In the genomic region with DNA sequence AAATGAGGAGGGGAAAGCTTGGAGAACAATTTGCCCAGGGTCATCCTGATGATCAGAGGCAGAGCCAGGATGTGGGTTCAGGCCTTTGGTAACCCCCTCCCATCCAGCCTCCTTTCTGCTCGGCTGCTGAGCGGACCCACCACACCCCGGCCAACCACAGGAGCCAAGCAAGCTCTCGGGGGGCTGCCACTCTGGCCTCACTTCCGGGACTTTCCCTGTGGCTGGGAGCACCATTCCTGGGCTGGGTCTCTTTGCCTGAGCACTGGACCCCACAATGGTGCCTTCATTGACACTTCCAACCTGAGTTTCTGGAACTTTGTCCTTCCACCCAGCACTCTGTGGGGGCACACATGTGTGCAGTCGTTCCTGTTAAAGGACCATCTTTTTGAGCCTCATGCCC, we compare ENCODE assay signal across 20 cellular contexts. TPM values are rescaled to one million over a fixed set of nuclear protein-coding genes. Genes with fewer than 3 reads are reported as not detected.
DNase-seq lines count a peak whose midpoint lies in the region; ATAC-seq and TF ChIP-seq lines count a peak whose summit lies in the region.
"Had no signal": no experiment of that assay in that cellular context is flagged by ENCODE, and none has a peak within 500 bp of the region (broad histone marks: within the 10 kb centered on the region; RNA-seq: fewer than 3 reads in every experiment).

No MANE protein-coding gene starts in this region.

- H3K27me3 ChIP-seq in HCT116 (ENCODE audit: insufficient read depth, low read length) (no peaks in the 10 kb centered on the region), MG63 (no peaks in the 10 kb centered on the region)
- no peaks in the 10 kb centered on the region for H3K27me3 ChIP-seq in CD4-positive, alpha-beta T cell (ENCODE audit: control insufficient read depth, insufficient read depth, low read length)

- H3K4me1 Mint-ChIP-seq in activated naive CD8-positive, alpha-beta T cell treated with anti-CD3 and anti-CD28 coated beads for 36 hours, result peaks cover 10% of the 10 kb centered on the region
- H3K4me1 Mint-ChIP-seq in activated naive CD8-positive, alpha-beta T cell treated with anti-CD3 and anti-CD28 coated beads, Interleukin-2, amount 50 U/mL, for 24 hours, result no peaks in the 10 kb centered on the region
- peaks cover 3% of the 10 kb centered on the region for H3K4me1 Mint-ChIP-seq in endothelial cell (ENCODE audit: unreplicated experiment)
- H3K4me1 Mint-ChIP-seq in stimulated activated naive B cell treated with anti-CD40 and anti-IgM and Interleukin-4, amounts not matched to agents 10 μg/mL and 1 μg/mL and 100 μg/mL, for 72 hours, result peaks cover 8 to 24% of the 10 kb centered on the region in 2 donors
- H3K4me1 Mint-ChIP-seq in CD4-positive, alpha-beta T cell (ENCODE audit: low read depth), result peaks cover 10% of the 10 kb centered on the region

- H3K79me2 ChIP-seq in HCT116 (ENCODE audit: insufficient read depth, low read length), result peaks cover 16% of the 10 kb centered on the region

- TF ChIP-seq CTCF in HCT116 (IDR thresholded peaks at IDR 0.05 in 2 of 3, conservative IDR thresholded peaks at IDR 0.05 in 1 of 3; ENCODE audit: borderline replicate concordance in 1 of 3, insufficient read depth in 1 of 3, low read depth in 2 of 3, low read length in 2 of 3) (no peak), endothelial cell (IDR thresholded peaks at IDR 0.05; ENCODE audit: unreplicated experiment) (no peak)
- no peak for TF ChIP-seq CTCF in CD4-positive, alpha-beta T cell (IDR thresholded peaks at IDR 0.05)

- BruUV-seq in HCT116 (replicated peaks; lab: Mats Ljungman, UMichigan), result no TSS peak

- H3K4me3 ChIP-seq in HCT116 (replicated peaks in 1 of 2; ENCODE audit: low read depth in 1 of 2, low read length in 2 of 2) (no peak overlapping the region), MG63 (no peak overlapping the region)
- H3K4me3 ChIP-seq: A549, GM12878 had no signal

- H4K20me1 ChIP-seq in HCT116 (ENCODE audit: insufficient read depth), result no peaks in the 10 kb centered on the region

- no peak for DNase-seq in activated naive CD8-positive, alpha-beta T cell treated with anti-CD3 and anti-CD28 coated beads for 36 hours
- DNase-seq in activated naive CD8-positive, alpha-beta T cell treated with anti-CD3 and anti-CD28 coated beads, Interleukin-2, amount 50 U/mL, for 24 hours, result no peak
- DNase-seq in HCT116 (ENCODE audit: low read depth, low spot score) (no peak), endothelial cell (ENCODE audit: low spot score) (no peak), MG63 (no peak), NCI-H2107 (lab: John Stamatoyannopoulos, UW) (no peak)
- DNase-seq in stimulated activated naive B cell treated with anti-CD40 and anti-IgM and Interleukin-4, amounts not matched to agents 10 μg/mL and 1 μg/mL and 100 μg/mL, for 72 hours, result no peak
- DNase-seq in CD4-positive, alpha-beta T cell, result no peak
- DNase-seq: COR-L47, DMS 273 treated with DMSO at 0.1 percent for 48 hours, DMS153, DMS79, GDM1 had no signal

- H3K9ac ChIP-seq in HCT116 (ENCODE audit: low read length), result no peak overlapping the region

- H3K36me3 ChIP-seq in HCT116 (ENCODE audit: control insufficient read depth in 1 of 2, insufficient read depth in 2 of 2, low read length in 2 of 2) (peaks cover 39 to 46% of the 10 kb centered on the region in 2 experiments), MG63 (peaks cover 53% of the 10 kb centered on the region)

- no peaks in the 10 kb centered on the region for H3K9me3 Mint-ChIP-seq in activated naive CD8-positive, alpha-beta T cell treated with anti-CD3 and anti-CD28 coated beads for 36 hours
- no peaks in the 10 kb centered on the region for H3K9me3 Mint-ChIP-seq in activated naive CD8-positive, alpha-beta T cell treated with anti-CD3 and anti-CD28 coated beads, Interleukin-2, amount 50 U/mL, for 24 hours
- no peaks in the 10 kb centered on the region for H3K9me3 Mint-ChIP-seq in endothelial cell (ENCODE audit: unreplicated experiment)
- H3K9me3 Mint-ChIP-seq in stimulated activated naive B cell treated with anti-CD40 and anti-IgM and Interleukin-4, amounts not matched to agents 10 μg/mL and 1 μg/mL and 100 μg/mL, for 72 hours, result no peaks in the 10 kb centered on the region
- H3K9me3 Mint-ChIP-seq in CD4-positive, alpha-beta T cell, result no peaks in the 10 kb centered on the region
- H3K9me3 Mint-ChIP-seq: CD4-positive, alpha-beta memory T cell; CD8-positive, alpha-beta memory T cell had no signal

- CTCF ChIA-PET in HCT116 (lab: Charles Lee), result interaction anchor here (0.6 to 2.1 kb wide), 15 partner anchors 9 to 259 kb away, joined by 3 to 17 read pairs (median 4); partner anchors contain the start of genes PPM1F and TOP3B
- CTCF ChIA-PET in CD4-positive, alpha-beta T cell (lab: Charles Lee), result interaction anchor here (0.9 to 1.4 kb wide), 5 partner anchors 10 to 198 kb away, joined by 3 to 17 read pairs (median 5); partner anchors contain the start of genes PPM1F and TOP3B

- H3K9me3 ChIP-seq in HCT116 (ENCODE audit: control insufficient read depth in 1 of 2, insufficient read depth in 1 of 2, low read depth in 1 of 2, low read length in 2 of 2) (no peaks in the 10 kb centered on the region), MG63 (no peaks in the 10 kb centered on the region)
- no peaks in the 10 kb centered on the region for H3K9me3 ChIP-seq in CD4-positive, alpha-beta T cell (ENCODE audit: control insufficient read depth, low read length)
- H3K9me3 ChIP-seq: A549 had no signal

- H3K9me2 ChIP-seq in HCT116 (ENCODE audit: insufficient read depth), result no peaks in the 10 kb centered on the region

- H3K36me3 Mint-ChIP-seq in activated naive CD8-positive, alpha-beta T cell treated with anti-CD3 and anti-CD28 coated beads for 36 hours, result peaks cover 13% of the 10 kb centered on the region
- peaks cover 20% of the 10 kb centered on the region for H3K36me3 Mint-ChIP-seq in activated naive CD8-positive, alpha-beta T cell treated with anti-CD3 and anti-CD28 coated beads, Interleukin-2, amount 50 U/mL, for 24 hours (ENCODE audit: low read depth)
- H3K36me3 Mint-ChIP-seq in endothelial cell (ENCODE audit: low read depth, unreplicated experiment), result peaks cover 36% of the 10 kb centered on the region
- H3K36me3 Mint-ChIP-seq in stimulated activated naive B cell treated with anti-CD40 and anti-IgM and Interleukin-4, amounts not matched to agents 10 μg/mL and 1 μg/mL and 100 μg/mL, for 72 hours, result peaks cover 49 to 63% of the 10 kb centered on the region in 2 donors
- H3K36me3 Mint-ChIP-seq in CD4-positive, alpha-beta T cell (ENCODE audit: low read depth), result peaks cover 70% of the 10 kb centered on the region

- intact Hi-C loops in HCT116 (cut with micrococcal nuclease), result no loop called here
- intact Hi-C loops in CD4-positive, alpha-beta T cell (cut with DNase I, micrococcal nuclease), result no loop called here

- no peak for TF ChIP-seq POLR2A in HCT116 (IDR thresholded peaks at IDR 0.05; ENCODE audit: borderline replicate concordance, extremely low read depth, insufficient read depth, insufficient read length)

- no peaks in the 10 kb centered on the region for H3K4me1 ChIP-seq in HCT116 (ENCODE audit: control insufficient read depth in 1 of 2, insufficient read depth in 2 of 2, low read length in 2 of 2)
- H3K4me1 ChIP-seq: A549 had no signal

- H3K27me3 Mint-ChIP-seq in activated naive CD8-positive, alpha-beta T cell treated with anti-CD3 and anti-CD28 coated beads for 36 hours, result no peaks in the 10 kb centered on the region
- no peaks in the 10 kb centered on the region for H3K27me3 Mint-ChIP-seq in activated naive CD8-positive, alpha-beta T cell treated with anti-CD3 and anti-CD28 coated beads, Interleukin-2, amount 50 U/mL, for 24 hours
- H3K27me3 Mint-ChIP-seq in endothelial cell (ENCODE audit: unreplicated experiment), result peaks cover 3% of the 10 kb centered on the region
- no peaks in the 10 kb centered on the region for H3K27me3 Mint-ChIP-seq in stimulated activated naive B cell treated with anti-CD40 and anti-IgM and Interleukin-4, amounts not matched to agents 10 μg/mL and 1 μg/mL and 100 μg/mL, for 72 hours
- H3K27me3 Mint-ChIP-seq in CD4-positive, alpha-beta T cell, result no peaks in the 10 kb centered on the region
- H3K27me3 Mint-ChIP-seq: B cell; CD4-positive, alpha-beta memory T cell; CD8-positive, alpha-beta memory T cell had no signal

- no peak overlapping the region for H3K4me3 Mint-ChIP-seq in activated naive CD8-positive, alpha-beta T cell treated with anti-CD3 and anti-CD28 coated beads for 36 hours
- H3K4me3 Mint-ChIP-seq in activated naive CD8-positive, alpha-beta T cell treated with anti-CD3 and anti-CD28 coated beads, Interleukin-2, amount 50 U/mL, for 24 hours, result no peak overlapping the region
- H3K4me3 Mint-ChIP-seq in endothelial cell (ENCODE audit: unreplicated experiment), result no peak overlapping the region
- no peak overlapping the region for H3K4me3 Mint-ChIP-seq in stimulated activated naive B cell treated with anti-CD40 and anti-IgM and Interleukin-4, amounts not matched to agents 10 μg/mL and 1 μg/mL and 100 μg/mL, for 72 hours
- no peak overlapping the region for H3K4me3 Mint-ChIP-seq in CD4-positive, alpha-beta T cell
- H3K4me3 Mint-ChIP-seq: B cell; CD4-positive, alpha-beta memory T cell; CD8-positive, alpha-beta memory T cell had no signal

- ATAC-seq in activated naive CD8-positive, alpha-beta T cell treated with anti-CD3 and anti-CD28 coated beads, Interleukin-2, amount 50 U/mL, for 24 hours, result no peak
- peak; percentile 5; the same call in 1 of the 2 replicates for ATAC-seq in HCT116
- no peak for ATAC-seq in stimulated activated naive B cell treated with anti-CD40 and anti-IgM and Interleukin-4, amounts not matched to agents 10 μg/mL and 1 μg/mL and 100 μg/mL, for 72 hours (replicated peaks)
- ATAC-seq in CD4-positive, alpha-beta T cell (ENCODE audit: poor library complexity), result no peak

- POLR2A ChIA-PET in HCT116 (lab: Charles Lee), result no interaction called here
- POLR2A ChIA-PET in CD4-positive, alpha-beta T cell (lab: Charles Lee), result interaction anchor here (2.4 kb wide), 1 partner anchor 10 kb away, joined by 12 read pairs; the partner anchor contains the start of gene TOP3B

- RAD21 ChIA-PET in HCT116 (lab: Charles Lee; ENCODE audit: low non-redundant PET in 1 of 2, low total read pairs in 2 of 2, uncharacterized antibody in 2 of 2, unreplicated experiment in 2 of 2), result no interaction called here

- TF ChIP-seq RAD21 in HCT116 (IDR thresholded peaks at IDR 0.05; ENCODE audit: low read depth), result no peak

- no peak overlapping the region for H3K27ac ChIP-seq in HCT116 (ENCODE audit: low read depth, low read length)
- no peak overlapping the region for H3K27ac ChIP-seq in CD4-positive, alpha-beta T cell (ENCODE audit: low read depth, low read length)
- H3K27ac ChIP-seq: 22Rv1, A549, C4-2B had no signal

- H2AFZ ChIP-seq in HCT116 (ENCODE audit: low read depth, low read length, poor library complexity, severe bottlenecking), result no peak overlapping the region

- peak overlapping the region; percentile 25 for H3K27ac Mint-ChIP-seq in activated naive CD8-positive, alpha-beta T cell treated with anti-CD3 and anti-CD28 coated beads for 36 hours
- H3K27ac Mint-ChIP-seq in activated naive CD8-positive, alpha-beta T cell treated with anti-CD3 and anti-CD28 coated beads, Interleukin-2, amount 50 U/mL, for 24 hours, result no peak overlapping the region
- peak overlapping the region; percentile 70 for H3K27ac Mint-ChIP-seq in endothelial cell (ENCODE audit: unreplicated experiment)
- peak overlapping the region; percentile 20 for H3K27ac Mint-ChIP-seq in stimulated activated naive B cell treated with anti-CD40 and anti-IgM and Interleukin-4, amounts not matched to agents 10 μg/mL and 1 μg/mL and 100 μg/mL, for 72 hours
- no peak overlapping the region for H3K27ac Mint-ChIP-seq in CD4-positive, alpha-beta T cell
- H3K27ac Mint-ChIP-seq: B cell; CD8-positive, alpha-beta memory T cell had no signal

- no peak overlapping the region for H3K4me2 ChIP-seq in HCT116 (ENCODE audit: low read length)
- H3K4me2 ChIP-seq: A549 had no signal

RNA-seq across cellular contexts. Expression of gene TOP3B, which starts 9.8 kb away (rescaled TPM):
- 10 to 100 TPM; 31.3 to 36.7 TPM for total RNA-seq in activated naive CD8-positive, alpha-beta T cell treated with anti-CD3 and anti-CD28 coated beads for 36 hours
- 50.1 TPM for total RNA-seq in HCT116 (2021; ENCODE audit: unreplicated experiment)
- 33.1 and 36.8 TPM in 2 replicates for polyA plus RNA-seq in HCT116 (2012)
- total RNA-seq in endothelial cell (ENCODE audit: unreplicated experiment), result 55.6 TPM
- 10 to 100 TPM; 60.2 to 62.8 TPM for total RNA-seq in CD4-positive, alpha-beta T cell
- total RNA-seq in MG63 (2014; rRNA removed; shearing (Covaris generic); ENCODE audit: low replicate concordance), result 26.6 and 35.8 TPM in 2 replicates

RNA-seq across cellular contexts. Expression of gene PPM1F, which starts 20.2 kb away (rescaled TPM):
- 10 to 100 TPM; 31.4 to 32.9 TPM for total RNA-seq in activated naive CD8-positive, alpha-beta T cell treated with anti-CD3 and anti-CD28 coated beads for 36 hours
- total RNA-seq in HCT116 (2021; ENCODE audit: unreplicated experiment) (27.3 TPM), endothelial cell (ENCODE audit: unreplicated experiment) (244 TPM)
- polyA plus RNA-seq in HCT116 (2012), result 12.7 and 13.1 TPM in 2 replicates
- total RNA-seq in CD4-positive, alpha-beta T cell, result 10 to 100 TPM; 18.0 to 18.3 TPM
- total RNA-seq in MG63 (2014; rRNA removed; shearing (Covaris generic); ENCODE audit: low replicate concordance), result 27.1 and 45.5 TPM in 2 replicates

Comparison
In these comparisons a context has a peak if more than half of its experiments do, and no peak if none do; other contexts are left out.
1. H3K27ac Mint-ChIP-seq: peak in activated naive CD8-positive, alpha-beta T cell treated with anti-CD3 and anti-CD28 coated beads for 36 hours (single experiment), endothelial cell (single experiment) and stimulated activated naive B cell treated with anti-CD40 and anti-IgM and Interleukin-4, amounts not matched to agents 10 μg/mL and 1 μg/mL and 100 μg/mL, for 72 hours (single experiment); none in activated naive CD8-positive, alpha-beta T cell treated with anti-CD3 and anti-CD28 coated beads, Interleukin-2, amount 50 U/mL, for 24 hours (single experiment) and CD4-positive, alpha-beta T cell (single experiment).